9 cellular contexts compared by ENCODE assay signal in genomic region chr5:141951341-141951781, GRCh38. TPM values are rescaled to one million over a fixed set of nuclear protein-coding genes. Genes with fewer than 3 reads are reported as not detected.
DNase-seq lines count a peak whose midpoint lies in the region; ATAC-seq and TF ChIP-seq lines count a peak whose summit lies in the region.
"Had no signal": no experiment of that assay in that cellular context is flagged by ENCODE, and none has a peak within 500 bp of the region (broad histone marks: within the 10 kb centered on the region; RNA-seq: fewer than 3 reads in every experiment).

No MANE protein-coding gene starts in this region.

- CTCF ChIA-PET in SK-N-SH (lab: Yijun Ruan, JAX), result interaction anchor here (1.3 to 2.9 kb wide), 3 partner anchors 10 to 61 kb away, joined by 4 to 31 read pairs (median 10); no protein-coding TSS in a partner anchor

- ATAC-seq in GM18511 (IDR thresholded peaks at IDR 0.05; ENCODE audit: unreplicated experiment) (peak; percentile 84), HG02571 (IDR thresholded peaks at IDR 0.05; ENCODE audit: unreplicated experiment) (peak; percentile 85), HG03108 (IDR thresholded peaks at IDR 0.05; ENCODE audit: unreplicated experiment) (no peak)

- TF ChIP-seq RAD21 in SK-N-SH (IDR thresholded peaks at IDR 0.05; ENCODE audit: low read length), result no peak

- 63% methylated on average over 8 of the region's 9 CpGs for WGBS in SK-N-SH (ENCODE audit: low lambda C conversion rate)
- WGBS in suprapubic skin, result 67% methylated on average over 8 of the region's 9 CpGs

- no peaks in the 10 kb centered on the region for H3F3A ChIP-seq in SK-N-SH (replicated peaks; ENCODE audit: insufficient read depth)

- H3K9me2 ChIP-seq in SK-N-SH, result no peaks in the 10 kb centered on the region

- H3K4me1 ChIP-seq in SK-N-SH (ENCODE audit: control insufficient read depth in 1 of 2, insufficient read depth in 2 of 2, low read depth in 1 of 2, low read length in 1 of 2), result no peaks in the 10 kb centered on the region
- H3K4me1 ChIP-seq in endocrine pancreas (ENCODE audit: control insufficient read depth, insufficient read depth, low read length), result no peaks in the 10 kb centered on the region
- peaks cover 1% of the 10 kb centered on the region for H3K4me1 ChIP-seq in suprapubic skin
- H3K4me1 ChIP-seq: SJSA1 had no signal

- H3K36me3 ChIP-seq in SK-N-SH (replicated peaks in 1 of 2; ENCODE audit: control insufficient read depth in 1 of 2, insufficient read depth in 2 of 2, low read length in 1 of 2) (no peaks in the 10 kb centered on the region), endocrine pancreas (ENCODE audit: control insufficient read depth, insufficient read depth, low read length) (no peaks in the 10 kb centered on the region), suprapubic skin (no peaks in the 10 kb centered on the region)
- H3K36me3 ChIP-seq: SJSA1 had no signal

- no peak overlapping the region for H2AFZ ChIP-seq in SK-N-SH (ENCODE audit: low read depth)

- peak; percentile 63 for DNase-seq in SK-N-SH
- DNase-seq in stimulated activated CD4-positive, alpha-beta T cell treated with anti-CD3 and anti-CD28 coated beads, Interleukin-4, amount 100 ng/mL, for 24 hours, result peak; percentile 24
- DNase-seq in NCI-H526 treated with DMSO at 0.1 percent for 48 hours (lab: John Stamatoyannopoulos, UW), result no peak
- DNase-seq in suprapubic skin (ENCODE audit: low spot score in 2 of 2), result no peak

- H3K4me2 ChIP-seq in SK-N-SH, result no peak overlapping the region

- H3K9me3 ChIP-seq in SK-N-SH (no peaks in the 10 kb centered on the region), endocrine pancreas (ENCODE audit: control insufficient read depth, low read length) (no peaks in the 10 kb centered on the region), suprapubic skin (no peaks in the 10 kb centered on the region)
- H3K9me3 ChIP-seq: SJSA1 had no signal

- TF ChIP-seq EP300 in SK-N-SH (IDR thresholded peaks at IDR 0.05; ENCODE audit: borderline replicate concordance in 1 of 2, low read depth in 1 of 2, low read length in 1 of 2) (no peak), suprapubic skin (IDR thresholded peaks at IDR 0.05) (no peak)

- no peak overlapping the region for H3K9ac ChIP-seq in SK-N-SH
- peak overlapping the region; percentile 51 for H3K9ac ChIP-seq in endocrine pancreas (ENCODE audit: control insufficient read depth, insufficient read depth, low read length)

- no peak for TF ChIP-seq POLR2A in suprapubic skin (IDR thresholded peaks at IDR 0.05)

- H3K27ac ChIP-seq in SK-N-SH (ENCODE audit: low read depth in 2 of 2, low read length in 1 of 2) (no peak overlapping the region), suprapubic skin (no peak overlapping the region)
- H3K27ac ChIP-seq: SJSA1 had no signal

- POLR2A ChIA-PET in SK-N-SH (lab: Yijun Ruan, JAX), result no interaction called here

- no peak overlapping the region for H3K4me3 ChIP-seq in SK-N-SH (ENCODE audit: low read depth in 2 of 2, low read length in 1 of 2)
- no peak overlapping the region for H3K4me3 ChIP-seq in endocrine pancreas (ENCODE audit: control insufficient read depth, insufficient read depth, low read length)
- H3K4me3 ChIP-seq in suprapubic skin, result no peak overlapping the region
- H3K4me3 ChIP-seq: SJSA1 had no signal

- no peaks in the 10 kb centered on the region for H4K20me1 ChIP-seq in SK-N-SH (ENCODE audit: insufficient read depth)

- H3K27me3 ChIP-seq in SK-N-SH (ENCODE audit: insufficient read depth), result no peaks in the 10 kb centered on the region
- no peaks in the 10 kb centered on the region for H3K27me3 ChIP-seq in endocrine pancreas (ENCODE audit: control insufficient read depth, insufficient read depth, low read length)
- no peaks in the 10 kb centered on the region for H3K27me3 ChIP-seq in suprapubic skin
- H3K27me3 ChIP-seq: SJSA1 had no signal

- TF ChIP-seq CTCF in SK-N-SH (IDR thresholded peaks at IDR 0.05) (peak; percentile 43), suprapubic skin (IDR thresholded peaks at IDR 0.05) (no peak)

- no peaks in the 10 kb centered on the region for H3K79me2 ChIP-seq in SK-N-SH (ENCODE audit: insufficient read depth)

TF ChIP-seq in SK-N-SH, 30 proteins besides CTCF, POLR2A, EP300 and RAD21:
- TF ChIP-seq MEF2A (IDR thresholded peaks at IDR 0.05; ENCODE audit: borderline replicate concordance, low read depth) (no peak), SIN3A (IDR thresholded peaks at IDR 0.05; ENCODE audit: borderline replicate concordance, low read depth, low read length) (no peak), RXRA (IDR thresholded peaks at IDR 0.05; ENCODE audit: borderline replicate concordance, low read depth) (no peak)

RNA-seq across cellular contexts. Expression of gene PCDH12, which starts 6.6 kb away (rescaled TPM):
- 0.02 and 0.08 TPM in 2 replicates for polyA plus RNA-seq in SK-N-SH (2012; rRNA removed)
- under 0.01 and 0.01 TPM in 2 replicates for polyA plus RNA-seq in SK-N-SH (2012; cell fraction: cytosol; rRNA removed)
- 0.02 TPM in 2 replicates for polyA plus RNA-seq in SK-N-SH (2012; cell fraction: nucleus; rRNA removed)
- total RNA-seq in suprapubic skin, result 1 to 10 TPM in 1 of 4 donors, under 1 TPM in 3; 0.44 to 2.0 (median 0.82) TPM
- total RNA-seq: SJSA1 had no signal

RNA-seq across cellular contexts. Expression of gene RNF14, which starts 17.5 kb away (rescaled TPM):
- 24.5 and 26.3 TPM in 2 replicates for polyA plus RNA-seq in SK-N-SH (2012; rRNA removed)
- polyA plus RNA-seq in SK-N-SH (2012; cell fraction: cytosol; rRNA removed), result 43.5 and 43.9 TPM in 2 replicates
- 17.0 and 30.0 TPM in 2 replicates for polyA plus RNA-seq in SK-N-SH (2012; cell fraction: nucleus; rRNA removed)
- 10 to 100 TPM; 33.8 to 53.5 (median 45.7) TPM for total RNA-seq in suprapubic skin

RNA-seq across cellular contexts. Expression of gene DELE1, which starts 27.7 kb away (rescaled TPM):
- polyA plus RNA-seq in SK-N-SH (2012; rRNA removed), result 60.3 and 78.8 TPM in 2 replicates
- 33.5 and 40.3 TPM in 2 replicates for polyA plus RNA-seq in SK-N-SH (2012; cell fraction: cytosol; rRNA removed)
- 245 and 251 TPM in 2 replicates for polyA plus RNA-seq in SK-N-SH (2012; cell fraction: nucleus; rRNA removed)
- 10 to 100 TPM; 42.5 to 99.6 (median 59.9) TPM for total RNA-seq in suprapubic skin

Comparison
In these comparisons a context has a peak if more than half of its experiments do, and no peak if none do; other contexts are left out.
1. DNase-seq: peak in SK-N-SH (single experiment) and stimulated activated CD4-positive, alpha-beta T cell treated with anti-CD3 and anti-CD28 coated beads, Interleukin-4, amount 100 ng/mL, for 24 hours (single experiment); none in NCI-H526 treated with DMSO at 0.1 percent for 48 hours (single experiment) and suprapubic skin (0 of 2).